In genomic region chr2:101253013-101253712, GRCh38 we compare ENCODE assay signal across 8 cellular contexts. TPM values are rescaled to one million over a fixed set of nuclear protein-coding genes. Genes with fewer than 3 reads are reported as not detected.
A peak's percentile ranks its signal among the peaks of the same experiment; 100 is the strongest.
DNase-seq lines count a peak whose midpoint lies in the region; ATAC-seq and TF ChIP-seq lines count a peak whose summit lies in the region.

No MANE protein-coding gene starts in this region.

- H3K27me3 Mint-ChIP-seq in Calu3 (ENCODE audit: unreplicated experiment), result no peaks in the 10 kb centered on the region

- intact Hi-C loops in Calu3 (cut with micrococcal nuclease; ENCODE audit: unreplicated experiment), result no loop called here
- intact Hi-C loops in left cardiac atrium (cut with DNase I), result no loop called here
- intact Hi-C loops in aorta (cut with DNase I), result loop anchor here in 1 of 2 donors (2.0 kb wide), 1 partner anchor 54 kb away; no protein-coding TSS in a partner anchor

- H3K27me3 ChIP-seq in HL-60 (ENCODE audit: insufficient read depth, poor library complexity, severe bottlenecking), result no peaks in the 10 kb centered on the region
- H3K27me3 ChIP-seq in SJCRH30, result no peaks in the 10 kb centered on the region
- no peaks in the 10 kb centered on the region for H3K27me3 ChIP-seq in aorta (ENCODE audit: control insufficient read depth in 1 of 2, insufficient read depth in 2 of 2, low read length in 1 of 2)

- BruUV-seq in Calu3 (replicated peaks; lab: Mats Ljungman, UMichigan), result no TSS peak

- ATAC-seq in GM19468 (IDR thresholded peaks at IDR 0.05; ENCODE audit: extremely low read depth, unreplicated experiment) (peak; percentile 2), left cardiac atrium (peak; percentile 75 to 83), aorta (ENCODE audit: low FRiP score) (peak; percentile 65)
- peak; percentile 70 to 77 for ATAC-seq in activated naive CD4-positive, alpha-beta T cell treated with anti-CD3 and anti-CD28 coated beads, Interleukin-2, amount 50 U/mL, for 72 hours

- CTCF ChIA-PET in Calu3 (lab: Charles Lee), result interaction anchor here (0.6 to 1.4 kb wide), 6 partner anchors 35 to 292 kb away, joined by 3 to 6 read pairs (median 4); no protein-coding TSS in a partner anchor

- no peak for TF ChIP-seq CTCF in Calu3 (IDR thresholded peaks at IDR 0.05; ENCODE audit: unreplicated experiment)
- TF ChIP-seq CTCF in HL-60 (IDR thresholded peaks at IDR 0.05; ENCODE audit: insufficient read depth, low read length), result no peak

- peaks cover 55% of the 10 kb centered on the region for H3K36me3 Mint-ChIP-seq in Calu3 (ENCODE audit: insufficient read depth, unreplicated experiment)
- H3K36me3 Mint-ChIP-seq in activated naive CD4-positive, alpha-beta T cell treated with anti-CD3 and anti-CD28 coated beads, Interleukin-2, amount 50 U/mL, for 72 hours, result peaks cover 11 to 27% of the 10 kb centered on the region in 2 donors

- H3K4me1 ChIP-seq in SJCRH30 (peaks cover 4% of the 10 kb centered on the region), aorta (ENCODE audit: control insufficient read depth in 1 of 2, insufficient read depth in 2 of 2, low read length in 2 of 2) (peaks cover 0 to 6% of the 10 kb centered on the region in 2 donors)

- H3K9me3 Mint-ChIP-seq in Calu3 (ENCODE audit: low read depth, unreplicated experiment), result peaks cover 3% of the 10 kb centered on the region
- H3K9me3 Mint-ChIP-seq in activated naive CD4-positive, alpha-beta T cell treated with anti-CD3 and anti-CD28 coated beads, Interleukin-2, amount 50 U/mL, for 72 hours, result no peaks in the 10 kb centered on the region

- H3K9me3 ChIP-seq in SJCRH30 (replicated peaks), result no peaks in the 10 kb centered on the region
- no peaks in the 10 kb centered on the region for H3K9me3 ChIP-seq in aorta (ENCODE audit: control insufficient read depth, low read length)

- WGBS in aorta, 2 donors, result 0 to 1% methylated on average over 52 to 65 of the region's 65 CpGs

- H3K27ac ChIP-seq in HL-60 (replicated peaks) (peak overlapping the region; percentile 84), SJCRH30 (peak overlapping the region; percentile 83), aorta (ENCODE audit: low read depth in 1 of 2, low read length in 2 of 2) (peak overlapping the region in 1 of 2 donors; percentile 73)

- H3K27ac Mint-ChIP-seq in Calu3 (ENCODE audit: unreplicated experiment), result peak overlapping the region; percentile 86
- H3K27ac Mint-ChIP-seq in activated naive CD4-positive, alpha-beta T cell treated with anti-CD3 and anti-CD28 coated beads, Interleukin-2, amount 50 U/mL, for 72 hours, result peak overlapping the region; percentile 97 to 98

- peak overlapping the region; percentile 67 for H3K4me3 ChIP-seq in HL-60 (replicated peaks; ENCODE audit: insufficient read depth, low read length)
- H3K4me3 ChIP-seq in SJCRH30, result peak overlapping the region; percentile 96
- H3K4me3 ChIP-seq in aorta (ENCODE audit: low read length in 2 of 2), result peak overlapping the region; percentile 79 to 92

- H3K36me3 ChIP-seq in SJCRH30 (peaks cover 5% of the 10 kb centered on the region; the same call in 1 of the 2 replicates), aorta (ENCODE audit: control insufficient read depth in 1 of 2, insufficient read depth in 2 of 2, low read length in 1 of 2) (no peaks in the 10 kb centered on the region)

- peak; percentile 60 for DNase-seq in Calu3
- DNase-seq in HL-60 (ENCODE audit: low read depth in 1 of 2, low spot score in 1 of 2), result peak; percentile 72 to 75
- peak; percentile 56 to 58 for DNase-seq in SJCRH30
- peak; percentile 67 to 84 for DNase-seq in activated naive CD4-positive, alpha-beta T cell treated with anti-CD3 and anti-CD28 coated beads, Interleukin-2, amount 50 U/mL, for 72 hours (ENCODE audit: low spot score in 2 of 2)
- peak; percentile 72 for DNase-seq in left cardiac atrium
- peak; percentile 47 for DNase-seq in renal cortical epithelial cell (ENCODE audit: low read depth)
- peak; percentile 85 to 88 for DNase-seq in aorta

- peak overlapping the region; percentile 85 for H3K4me3 Mint-ChIP-seq in Calu3 (ENCODE audit: low read depth, unreplicated experiment)

- H3K4me1 Mint-ChIP-seq in Calu3 (ENCODE audit: low read depth, unreplicated experiment), result peaks cover 41% of the 10 kb centered on the region

RNA-seq across cellular contexts. Expression of gene CNOT11, which starts 0.5 kb away (rescaled TPM):
- total RNA-seq in Calu3 (2022) (67.7 and 74.5 TPM in 2 replicates), left cardiac atrium (10 to 100 TPM; 29.8 to 34.0 TPM), renal cortical epithelial cell (37.0 and 39.4 TPM in 2 replicates), aorta (10 to 100 TPM; 25.0 to 26.4 TPM)
- 70.1 and 74.3 TPM in 2 replicates for total RNA-seq in SJCRH30 (2014; rRNA removed; shearing (Covaris generic))
- total RNA-seq in activated naive CD4-positive, alpha-beta T cell treated with anti-CD3 and anti-CD28 coated beads, Interleukin-2, amount 50 U/mL, for 72 hours, result 10 to 100 TPM; 46.1 to 56.4 TPM
- polyA plus RNA-seq in aorta, result 10 to 100 TPM; 12.8 to 15.9 TPM

RNA-seq across cellular contexts. Expression of gene RNF149, which starts 55.3 kb away (rescaled TPM):
- total RNA-seq in Calu3 (2022) (69.0 and 79.8 TPM in 2 replicates), left cardiac atrium (10 to 100 TPM; 22.3 to 38.0 TPM), renal cortical epithelial cell (81.3 and 82.4 TPM in 2 replicates), aorta (10 to 100 TPM; 71.6 to 92.1 TPM)
- total RNA-seq in SJCRH30 (2014; rRNA removed; shearing (Covaris generic)), result 23.1 and 33.3 TPM in 2 replicates
- 10 to 100 TPM; 46.8 to 54.1 TPM for total RNA-seq in activated naive CD4-positive, alpha-beta T cell treated with anti-CD3 and anti-CD28 coated beads, Interleukin-2, amount 50 U/mL, for 72 hours
- polyA plus RNA-seq in aorta, result 10 to 100 TPM; 22.9 to 34.2 TPM

Comparison
In these comparisons a context has a peak if more than half of its experiments do, and no peak if none do; other contexts are left out.
1. ATAC-seq: peak in every context shown above with its lines; median percentile 79 in left cardiac atrium; 74 in activated naive CD4-positive, alpha-beta T cell treated with anti-CD3 and anti-CD28 coated beads, Interleukin-2, amount 50 U/mL, for 72 hours; 65 in aorta; 2 in GM19468.